ENCODE assay signal across 8 cellular contexts in genomic region chr6:123655520-123656306, GRCh38. TPM values are rescaled to one million over a fixed set of nuclear protein-coding genes. Genes with fewer than 3 reads are reported as not detected.
DNase-seq lines count a peak whose midpoint lies in the region; ATAC-seq and TF ChIP-seq lines count a peak whose summit lies in the region.

No MANE protein-coding gene starts in this region.

- no peak for ATAC-seq in activated T-cell treated with anti-CD3 and anti-CD28 coated beads, Interleukin-2, amount 50 U/mL, for 72 hours (replicated peaks in 1 of 2)
- ATAC-seq in HG03045 (IDR thresholded peaks at IDR 0.05; ENCODE audit: unreplicated experiment): peak; percentile 78

- peak overlapping the region in 1 of 4 donors; percentile 53 for H3K4me3 ChIP-seq in adrenal gland

- WGBS in adrenal gland, 4 donors: 30 to 33% (median 32%) methylated on average over 3 of the region's 3 CpGs

- no peaks in the 10 kb centered on the region for H3K4me1 Mint-ChIP-seq in activated T-cell treated with anti-CD3 and anti-CD28 coated beads, Interleukin-2, amount 50 U/mL, for 72 hours (ENCODE audit: low read depth)
- peaks cover 7% of the 10 kb centered on the region for H3K4me1 Mint-ChIP-seq in activated T-cell treated with anti-CD3 and anti-CD28 coated beads, Interleukin-2, amount 50 U/mL, for 24 hours (ENCODE audit: low read depth)
- H3K4me1 Mint-ChIP-seq in T-helper 2 cell treated with Interferon-gamma antibody and Interleukin-4, amounts not matched to agents 5 μg/mL and 100 μg/mL, for 36 hours (ENCODE audit: low read depth): no peaks in the 10 kb centered on the region

- TF ChIP-seq CTCF in adrenal gland (IDR thresholded peaks at IDR 0.05): no peak

- TF ChIP-seq POLR2A in adrenal gland (IDR thresholded peaks at IDR 0.05): no peak

- no peak for DNase-seq in activated T-cell treated with anti-CD3 and anti-CD28 coated beads, Interleukin-2, amount 50 U/mL, for 72 hours
- no peak for DNase-seq in activated T-cell treated with anti-CD3 and anti-CD28 coated beads, Interleukin-2, amount 50 U/mL, for 24 hours
- DNase-seq in T-helper 2 cell treated with Interferon-gamma antibody and Interleukin-4, amounts not matched to agents 5 μg/mL and 100 μg/mL, for 36 hours (ENCODE audit: low spot score): no peak
- DNase-seq in renal cortical epithelial cell (ENCODE audit: low read depth) (peak; percentile 32), NCI-H1694 treated with DMSO at 0.1 percent for 48 hours (lab: John Stamatoyannopoulos, UW) (no peak), T1000 (lab: John Stamatoyannopoulos, UW) (no peak), adrenal gland (no peak)

- H3K27ac Mint-ChIP-seq in activated T-cell treated with anti-CD3 and anti-CD28 coated beads, Interleukin-2, amount 50 U/mL, for 72 hours: peak overlapping the region; percentile 49
- no peak overlapping the region for H3K27ac Mint-ChIP-seq in activated T-cell treated with anti-CD3 and anti-CD28 coated beads, Interleukin-2, amount 50 U/mL, for 24 hours
- H3K27ac Mint-ChIP-seq in T-helper 2 cell treated with Interferon-gamma antibody and Interleukin-4, amounts not matched to agents 5 μg/mL and 100 μg/mL, for 36 hours: no peak overlapping the region

- H3K36me3 ChIP-seq in adrenal gland (replicated peaks in 1 of 2): no peaks in the 10 kb centered on the region

- peaks cover 0 to 5% of the 10 kb centered on the region in 2 donors for H3K4me1 ChIP-seq in adrenal gland (replicated peaks in 1 of 2)

- no peaks in the 10 kb centered on the region for H3K27me3 ChIP-seq in adrenal gland

- no peaks in the 10 kb centered on the region for H3K27me3 Mint-ChIP-seq in activated T-cell treated with anti-CD3 and anti-CD28 coated beads, Interleukin-2, amount 50 U/mL, for 72 hours (ENCODE audit: low read depth)
- no peaks in the 10 kb centered on the region for H3K27me3 Mint-ChIP-seq in activated T-cell treated with anti-CD3 and anti-CD28 coated beads, Interleukin-2, amount 50 U/mL, for 24 hours
- no peaks in the 10 kb centered on the region for H3K27me3 Mint-ChIP-seq in T-helper 2 cell treated with Interferon-gamma antibody and Interleukin-4, amounts not matched to agents 5 μg/mL and 100 μg/mL, for 36 hours (ENCODE audit: low read depth)

- peak overlapping the region; percentile 5 to 80 for H3K4me3 Mint-ChIP-seq in activated T-cell treated with anti-CD3 and anti-CD28 coated beads, Interleukin-2, amount 50 U/mL, for 72 hours
- H3K4me3 Mint-ChIP-seq in activated T-cell treated with anti-CD3 and anti-CD28 coated beads, Interleukin-2, amount 50 U/mL, for 24 hours: no peak overlapping the region
- peak overlapping the region; percentile 44 for H3K4me3 Mint-ChIP-seq in T-helper 2 cell treated with Interferon-gamma antibody and Interleukin-4, amounts not matched to agents 5 μg/mL and 100 μg/mL, for 36 hours

- peaks cover 0 to 2% of the 10 kb centered on the region in 2 donors for H3K9me3 Mint-ChIP-seq in activated T-cell treated with anti-CD3 and anti-CD28 coated beads, Interleukin-2, amount 50 U/mL, for 72 hours
- H3K9me3 Mint-ChIP-seq in activated T-cell treated with anti-CD3 and anti-CD28 coated beads, Interleukin-2, amount 50 U/mL, for 24 hours: no peaks in the 10 kb centered on the region
- H3K9me3 Mint-ChIP-seq in T-helper 2 cell treated with Interferon-gamma antibody and Interleukin-4, amounts not matched to agents 5 μg/mL and 100 μg/mL, for 36 hours: no peaks in the 10 kb centered on the region

- intact Hi-C loops in adrenal gland (cut with DNase I): no loop called here

- no peaks in the 10 kb centered on the region for H3K9me3 ChIP-seq in adrenal gland (replicated peaks in 1 of 3)

- H3K36me3 Mint-ChIP-seq in activated T-cell treated with anti-CD3 and anti-CD28 coated beads, Interleukin-2, amount 50 U/mL, for 72 hours (ENCODE audit: insufficient read depth in 2 of 2): no peaks in the 10 kb centered on the region
- no peaks in the 10 kb centered on the region for H3K36me3 Mint-ChIP-seq in activated T-cell treated with anti-CD3 and anti-CD28 coated beads, Interleukin-2, amount 50 U/mL, for 24 hours (ENCODE audit: low read depth)
- H3K36me3 Mint-ChIP-seq in T-helper 2 cell treated with Interferon-gamma antibody and Interleukin-4, amounts not matched to agents 5 μg/mL and 100 μg/mL, for 36 hours (ENCODE audit: low read depth): no peaks in the 10 kb centered on the region

- H3K27ac ChIP-seq in adrenal gland: peak overlapping the region in 2 of 5 donors; percentile 4 to 17

RNA-seq across cellular contexts. Expression of gene TRDN, which starts 19.0 kb away (rescaled TPM):
- total RNA-seq in activated T-cell treated with anti-CD3 and anti-CD28 coated beads, Interleukin-2, amount 50 U/mL, for 72 hours: not detected
- total RNA-seq in renal cortical epithelial cell (not detected in 2 replicates), adrenal gland (1 to 10 TPM in 1 of 8 donors, under 1 TPM in 5, not detected in 2; 0.35 to 1.0 (median 0.54) TPM)
- 1 to 10 TPM in 2 of 3 donors, under 1 TPM in 1; 0.22 to 3.5 (median 1.2) TPM for polyA plus RNA-seq in adrenal gland
